14 cellular contexts compared by ENCODE assay signal in the genomic region with DNA sequence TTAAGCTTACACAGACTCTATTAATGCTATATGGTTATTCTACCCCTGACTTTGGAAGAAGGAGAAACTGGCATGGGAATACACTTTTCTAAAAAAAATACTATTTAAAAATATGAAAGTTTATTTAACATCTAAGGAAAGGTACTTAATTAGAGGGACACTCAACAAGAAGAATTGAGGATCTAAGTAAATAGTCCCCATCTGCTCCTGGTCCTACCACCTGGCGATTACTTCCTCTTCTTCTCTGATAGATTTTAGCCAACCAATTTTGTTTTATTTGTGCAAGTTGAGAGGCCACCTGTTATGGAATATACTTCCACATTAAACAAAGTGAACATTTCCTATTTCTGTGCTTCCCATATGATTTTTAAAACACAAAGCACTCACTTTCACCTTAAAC.
A peak's percentile ranks its signal among the peaks of the same experiment; 100 is the strongest.
DNase-seq lines count a peak whose midpoint lies in the region; ATAC-seq and TF ChIP-seq lines count a peak whose summit lies in the region.
"Had no signal": no experiment of that assay in that cellular context is flagged by ENCODE, and none has a peak within 500 bp of the region (broad histone marks: within the 10 kb centered on the region; RNA-seq: fewer than 3 reads in every experiment).

No MANE protein-coding gene starts in this region.

- H3K4me3 Mint-ChIP-seq in activated CD8-positive, alpha-beta T cell treated with anti-CD3 and anti-CD28 coated beads for 36 hours: peak overlapping the region; percentile 72
- H3K4me3 Mint-ChIP-seq: GM23338 had no signal

- peak overlapping the region; percentile 94 for H3K27ac Mint-ChIP-seq in activated CD8-positive, alpha-beta T cell treated with anti-CD3 and anti-CD28 coated beads for 36 hours
- H3K27ac Mint-ChIP-seq: GM23338 had no signal

- no peak overlapping the region for H2AFZ ChIP-seq in mammary epithelial cell (ENCODE audit: low read depth, low read length)
- H2AFZ ChIP-seq: GM23338 had no signal

- BruUV-seq in mammary epithelial cell (replicated peaks; lab: Mats Ljungman, UMichigan): no TSS peak

- H3K36me3 Mint-ChIP-seq in activated CD8-positive, alpha-beta T cell treated with anti-CD3 and anti-CD28 coated beads for 36 hours (ENCODE audit: low read depth): peaks cover 73% of the 10 kb centered on the region
- H3K36me3 Mint-ChIP-seq: brain had no signal

- H3K9me3 ChIP-seq in breast epithelium: no peaks in the 10 kb centered on the region
- H3K9me3 ChIP-seq in mammary epithelial cell (replicated peaks; ENCODE audit: insufficient read depth, low read length): no peaks in the 10 kb centered on the region
- no peaks in the 10 kb centered on the region for H3K9me3 ChIP-seq in transverse colon

- dilution Hi-C loops in mammary epithelial cell (cut with HindIII; ENCODE audit: low sequenced_read_pairs): no loop called here

- CTCF ChIA-PET in mammary epithelial cell (lab: Charles Lee; ENCODE audit: low non-redundant PET): no interaction called here
- CTCF ChIA-PET in activated CD8-positive, alpha-beta T cell treated with anti-CD3 and anti-CD28 coated beads for 36 hours (lab: Charles Lee): interaction anchor here (0.6 to 8.9 kb wide), 4 partner anchors 53 to 115 kb away, joined by 3 to 71 read pairs (median 4); partner anchors contain the start of gene BCL2

- POLR2A ChIA-PET in activated CD8-positive, alpha-beta T cell treated with anti-CD3 and anti-CD28 coated beads for 36 hours (lab: Charles Lee): interaction anchor here (0.9 to 7.1 kb wide), 12 partner anchors 11 to 158 kb away, joined by 3 to 40 read pairs (median 4); partner anchors contain the start of gene BCL2

- H3K4me2 ChIP-seq in mammary epithelial cell (ENCODE audit: insufficient read depth, low read depth, low read length): no peak overlapping the region
- H3K4me2 ChIP-seq: GM23338, KMS-11 had no signal

- TF ChIP-seq POLR2A in breast epithelium (IDR thresholded peaks at IDR 0.05) (no peak), transverse colon (IDR thresholded peaks at IDR 0.05) (no peak)

- H3K27ac ChIP-seq in breast epithelium: peak overlapping the region; percentile 33 to 38
- no peak overlapping the region for H3K27ac ChIP-seq in mammary epithelial cell (ENCODE audit: insufficient read depth, low read depth, low read length)
- peak overlapping the region; percentile 49 to 73 (median 60) for H3K27ac ChIP-seq in transverse colon
- H3K27ac ChIP-seq: KMS-11 had no signal

- no peak for ATAC-seq in activated CD8-positive, alpha-beta T cell treated with anti-CD3 and anti-CD28 coated beads for 36 hours
- ATAC-seq: GM23338 had no signal

- no peak for TF ChIP-seq EP300 in transverse colon (IDR thresholded peaks at IDR 0.05; ENCODE audit: low read depth)

- no peaks in the 10 kb centered on the region for H3K27me3 Mint-ChIP-seq in activated CD8-positive, alpha-beta T cell treated with anti-CD3 and anti-CD28 coated beads for 36 hours
- H3K27me3 Mint-ChIP-seq: brain had no signal

- H3K36me3 ChIP-seq in breast epithelium (no peaks in the 10 kb centered on the region), mammary epithelial cell (ENCODE audit: insufficient read depth, low read length) (no peaks in the 10 kb centered on the region), transverse colon (no peaks in the 10 kb centered on the region)

- peaks cover 93% of the 10 kb centered on the region for H3K4me1 Mint-ChIP-seq in activated CD8-positive, alpha-beta T cell treated with anti-CD3 and anti-CD28 coated beads for 36 hours (ENCODE audit: low read depth)

- in situ Hi-C loops in mammary epithelial cell (cut with MboI; ENCODE audit: low sequenced_read_pairs in 2 of 2) (no loop called here), transverse colon (cut with MboI; ENCODE audit: low pct_ligation_motif_present in 1 of 4, low pct_unique_long_range_greater_than_20kb in 1 of 4, low sequenced_read_pairs in 3 of 4) (no loop called here)

- WGBS in mammary epithelial cell (ENCODE audit: low coverage, missing lambda C conversion rate): 100% methylated on average over 1 of the region's 1 CpG
- WGBS in transverse colon (ENCODE audit: low coverage in 1 of 2), 2 donors: 50 to 56% methylated on average over 1 of the region's 1 CpG

- DNase-seq in breast epithelium (ENCODE audit: low spot score in 2 of 2): no peak
- no peak for DNase-seq in mammary epithelial cell
- DNase-seq in NCI-H1694 (lab: John Stamatoyannopoulos, UW): peak; percentile 12
- DNase-seq in activated CD8-positive, alpha-beta T cell treated with anti-CD3 and anti-CD28 coated beads for 36 hours: no peak
- DNase-seq in transverse colon: no peak
- DNase-seq in cerebellar cortex (ENCODE audit: low spot score): no peak
- no peak for DNase-seq in activated gamma-delta T cell (lab: John Stamatoyannopoulos, UW)
- DNase-seq in NCI-H1436 treated with DMSO at 0.1 percent for 48 hours (lab: John Stamatoyannopoulos, UW): no peak
- DNase-seq: activated CD4-positive, alpha-beta T cell treated with anti-CD3 and anti-CD28 coated beads for 1 hour; Calu3; erythroblast had no signal

- TF ChIP-seq CTCF in breast epithelium (IDR thresholded peaks at IDR 0.05) (no peak), mammary epithelial cell (conservative IDR thresholded peaks at IDR 0.05 in 1 of 2, IDR thresholded peaks at IDR 0.05 in 1 of 2; ENCODE audit: extremely low read depth in 1 of 2, insufficient read depth in 1 of 2, low read depth in 1 of 2, low read length in 2 of 2) (no peak), transverse colon (IDR thresholded peaks at IDR 0.05) (no peak)
- no peak for TF ChIP-seq CTCF in activated CD8-positive, alpha-beta T cell treated with anti-CD3 and anti-CD28 coated beads for 36 hours (IDR thresholded peaks at IDR 0.05)

- H3K4me1 ChIP-seq in breast epithelium: no peaks in the 10 kb centered on the region
- no peaks in the 10 kb centered on the region for H3K4me1 ChIP-seq in mammary epithelial cell (ENCODE audit: insufficient read depth, low read length)
- H3K4me1 ChIP-seq in transverse colon: peaks cover 0 to 36% (median 26%) of the 10 kb centered on the region in 4 donors

- intact Hi-C loops in breast epithelium (cut with DNase I; ENCODE audit: low total_unique reads) (no loop called here), mammary epithelial cell (cut with micrococcal nuclease) (loop anchor here (10.0 kb wide), 1 partner anchor 73 kb away; no protein-coding TSS in a partner anchor), transverse colon (cut with DNase I; ENCODE audit: low total_unique reads) (no loop called here)
- intact Hi-C loops in activated CD8-positive, alpha-beta T cell treated with anti-CD3 and anti-CD28 coated beads for 36 hours (cut with micrococcal nuclease): loop anchor here (5.0 kb wide), 1 partner anchor 109 kb away; the partner anchor contains the start of gene BCL2

- no peaks in the 10 kb centered on the region for H3K79me2 ChIP-seq in mammary epithelial cell (ENCODE audit: insufficient read depth, low read length)

- H3K27me3 ChIP-seq in breast epithelium (no peaks in the 10 kb centered on the region), mammary epithelial cell (ENCODE audit: insufficient read depth, low read length) (peaks cover 3% of the 10 kb centered on the region), transverse colon (no peaks in the 10 kb centered on the region)

- H4K20me1 ChIP-seq in mammary epithelial cell (ENCODE audit: insufficient read depth, low read length): no peaks in the 10 kb centered on the region

- H3K4me3 ChIP-seq in breast epithelium (no peak overlapping the region), mammary epithelial cell (replicated peaks in 1 of 3; ENCODE audit: insufficient read depth in 1 of 3, low read depth in 2 of 3, low read length in 3 of 3) (no peak overlapping the region), transverse colon (no peak overlapping the region)
- H3K4me3 ChIP-seq: GM23338 had no signal

- H3K9ac ChIP-seq in mammary epithelial cell (ENCODE audit: insufficient read depth, low read length): no peak overlapping the region
- H3K9ac ChIP-seq: KMS-11 had no signal

- no peaks in the 10 kb centered on the region for H3K9me3 Mint-ChIP-seq in activated CD8-positive, alpha-beta T cell treated with anti-CD3 and anti-CD28 coated beads for 36 hours
- H3K9me3 Mint-ChIP-seq: brain, GM23338 had no signal

Comparison
In these comparisons a context has a peak if more than half of its experiments do, and no peak if none do; other contexts are left out.
1. intact Hi-C loops: an anchor here in mammary epithelial cell (10.0 kb wide) and activated CD8-positive, alpha-beta T cell treated with anti-CD3 and anti-CD28 coated beads for 36 hours (5.0 kb wide); none called in breast epithelium and transverse colon.